ENCODE assay signal across 8 cellular contexts in genomic region chr9:13279284-13280162, GRCh38. TPM values are rescaled to one million over a fixed set of nuclear protein-coding genes. Genes with fewer than 3 reads are reported as not detected.
DNase-seq lines count a peak whose midpoint lies in the region; ATAC-seq and TF ChIP-seq lines count a peak whose summit lies in the region.

A gene with protein sequence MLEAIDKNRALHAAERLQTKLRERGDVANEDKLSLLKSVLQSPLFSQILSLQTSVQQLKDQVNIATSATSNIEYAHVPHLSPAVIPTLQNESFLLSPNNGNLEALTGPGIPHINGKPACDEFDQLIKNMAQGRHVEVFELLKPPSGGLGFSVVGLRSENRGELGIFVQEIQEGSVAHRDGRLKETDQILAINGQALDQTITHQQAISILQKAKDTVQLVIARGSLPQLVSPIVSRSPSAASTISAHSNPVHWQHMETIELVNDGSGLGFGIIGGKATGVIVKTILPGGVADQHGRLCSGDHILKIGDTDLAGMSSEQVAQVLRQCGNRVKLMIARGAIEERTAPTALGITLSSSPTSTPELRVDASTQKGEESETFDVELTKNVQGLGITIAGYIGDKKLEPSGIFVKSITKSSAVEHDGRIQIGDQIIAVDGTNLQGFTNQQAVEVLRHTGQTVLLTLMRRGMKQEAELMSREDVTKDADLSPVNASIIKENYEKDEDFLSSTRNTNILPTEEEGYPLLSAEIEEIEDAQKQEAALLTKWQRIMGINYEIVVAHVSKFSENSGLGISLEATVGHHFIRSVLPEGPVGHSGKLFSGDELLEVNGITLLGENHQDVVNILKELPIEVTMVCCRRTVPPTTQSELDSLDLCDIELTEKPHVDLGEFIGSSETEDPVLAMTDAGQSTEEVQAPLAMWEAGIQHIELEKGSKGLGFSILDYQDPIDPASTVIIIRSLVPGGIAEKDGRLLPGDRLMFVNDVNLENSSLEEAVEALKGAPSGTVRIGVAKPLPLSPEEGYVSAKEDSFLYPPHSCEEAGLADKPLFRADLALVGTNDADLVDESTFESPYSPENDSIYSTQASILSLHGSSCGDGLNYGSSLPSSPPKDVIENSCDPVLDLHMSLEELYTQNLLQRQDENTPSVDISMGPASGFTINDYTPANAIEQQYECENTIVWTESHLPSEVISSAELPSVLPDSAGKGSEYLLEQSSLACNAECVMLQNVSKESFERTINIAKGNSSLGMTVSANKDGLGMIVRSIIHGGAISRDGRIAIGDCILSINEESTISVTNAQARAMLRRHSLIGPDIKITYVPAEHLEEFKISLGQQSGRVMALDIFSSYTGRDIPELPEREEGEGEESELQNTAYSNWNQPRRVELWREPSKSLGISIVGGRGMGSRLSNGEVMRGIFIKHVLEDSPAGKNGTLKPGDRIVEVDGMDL (N-terminal part only) (minus strand): TSS chr9:13279692. CDS start chr9:13250315, 29,377 bp downstream.

- peak within 1 kb of the TSS; percentile 96 for H3K27ac ChIP-seq in left ventricle myocardium inferior (replicated peaks)
- H3K27ac ChIP-seq in effector memory CD4-positive, alpha-beta T cell (ENCODE audit: insufficient read depth, low read length, poor library complexity, severe bottlenecking), result no peak within 1 kb of the TSS

- peak; percentile 26 for TF ChIP-seq CTCF in left ventricle myocardium inferior (IDR thresholded peaks at IDR 0.05; ENCODE audit: borderline replicate concordance)

- no peaks in the 10 kb centered on the region for H3K27me3 ChIP-seq in left ventricle myocardium inferior (ENCODE audit: low read depth)
- H3K27me3 ChIP-seq in effector memory CD4-positive, alpha-beta T cell (replicated peaks; ENCODE audit: control insufficient read depth, insufficient read depth, low read length, poor library complexity, severe bottlenecking), result no peaks in the 10 kb centered on the region

- H3K4me3 ChIP-seq in left ventricle myocardium inferior, result peak within 1 kb of the TSS; percentile 83
- H3K4me3 ChIP-seq in effector memory CD4-positive, alpha-beta T cell (ENCODE audit: insufficient read depth, low read depth, low read length, poor library complexity, severe bottlenecking), result no peak within 1 kb of the TSS

- intact Hi-C loops in left ventricle myocardium inferior (cut with micrococcal nuclease), result no loop called here
- intact Hi-C loops in posterior cingulate gyrus (cut with DNase I), result loop anchor here (10.0 kb wide), 2 partner anchors 65 to 135 kb away; no protein-coding TSS in a partner anchor

- peak; percentile 82 for DNase-seq in COLO668 (lab: John Stamatoyannopoulos, UW; ENCODE audit: unreplicated experiment)
- peak; percentile 47 for DNase-seq in NCI-H128 (lab: John Stamatoyannopoulos, UW; ENCODE audit: unreplicated experiment)
- peak in 55 of 58 donors; percentile 6 to 78 (median 58) for DNase-seq in anterior cingulate cortex (lab: John Stamatoyannopoulos, UW)
- peak; percentile 76 for DNase-seq in left ventricle myocardium inferior
- DNase-seq in posterior cingulate gyrus, result peak; percentile 47 to 96 (median 68)
- no peak for DNase-seq in effector memory CD4-positive, alpha-beta T cell
- DNase-seq in RPMI8226, result no peak

- no peaks in the 10 kb centered on the region for H3K9me3 ChIP-seq in left ventricle myocardium inferior (replicated peaks)
- no peaks in the 10 kb centered on the region for H3K9me3 ChIP-seq in effector memory CD4-positive, alpha-beta T cell (ENCODE audit: control insufficient read depth, low read length)

- ATAC-seq in GM19397 (IDR thresholded peaks at IDR 0.05; ENCODE audit: unreplicated experiment), result no peak

- no peaks in the 10 kb centered on the region for H3K36me3 ChIP-seq in left ventricle myocardium inferior
- H3K36me3 ChIP-seq in effector memory CD4-positive, alpha-beta T cell (ENCODE audit: control insufficient read depth, insufficient read depth, low read length), result no peaks in the 10 kb centered on the region

- peaks cover 50% of the 10 kb centered on the region for H3K4me1 ChIP-seq in left ventricle myocardium inferior
- H3K4me1 ChIP-seq in effector memory CD4-positive, alpha-beta T cell (ENCODE audit: control insufficient read depth, insufficient read depth, low read length, poor library complexity, severe bottlenecking), result no peaks in the 10 kb centered on the region

RNA-seq across cellular contexts. Expression of the gene that starts here (rescaled TPM):
- 70.7 TPM for total RNA-seq in left ventricle myocardium inferior

Comparison
In these comparisons a context has a peak if more than half of its experiments do, and no peak if none do; other contexts are left out.
1. DNase-seq: peak in COLO668 (single experiment), NCI-H128 (single experiment), anterior cingulate cortex (55 of 58), left ventricle myocardium inferior (single experiment) and posterior cingulate gyrus (10 of 10); none in effector memory CD4-positive, alpha-beta T cell (0 of 3) and RPMI8226 (single experiment).